In genomic region chr20:13312300-13312699, GRCh38 we compare ENCODE assay signal across 27 cellular contexts.
A peak's percentile ranks its signal among the peaks of the same experiment; 100 is the strongest.
DNase-seq lines count a peak whose midpoint lies in the region; ATAC-seq and TF ChIP-seq lines count a peak whose summit lies in the region.
"Had no signal": no experiment of that assay in that cellular context is flagged by ENCODE, and none has a peak within 500 bp of the region (broad histone marks: within the 10 kb centered on the region; RNA-seq: fewer than 3 reads in every experiment).

No MANE protein-coding gene starts in this region.

- no peak for TF ChIP-seq POLR2A in breast epithelium (IDR thresholded peaks at IDR 0.05)

- H4K20me1 ChIP-seq in mammary epithelial cell (ENCODE audit: insufficient read depth, low read length) (no peaks in the 10 kb centered on the region), PC-3 (ENCODE audit: low read length) (no peaks in the 10 kb centered on the region)

- in situ Hi-C loops in mammary epithelial cell (cut with MboI; ENCODE audit: low sequenced_read_pairs in 2 of 2), result loop anchor here in 1 of 2 donors (25.0 kb wide), 1 partner anchor 225 kb away; no protein-coding TSS in a partner anchor

- no peaks in the 10 kb centered on the region for H3K9me2 ChIP-seq in PC-3 (replicated peaks; ENCODE audit: low read length)

- H3K4me1 ChIP-seq in mammary epithelial cell (ENCODE audit: insufficient read depth, low read length), result peaks cover 4% of the 10 kb centered on the region
- H3K4me1 ChIP-seq in breast epithelium, result no peaks in the 10 kb centered on the region
- H3K4me1 ChIP-seq in PC-3 (ENCODE audit: insufficient read depth, low read length), result no peaks in the 10 kb centered on the region
- H3K4me1 ChIP-seq: esophagus muscularis mucosa, left lung had no signal

- intact Hi-C loops in mammary epithelial cell (cut with micrococcal nuclease), result no loop called here
- intact Hi-C loops in breast epithelium (cut with DNase I; ENCODE audit: low total_unique reads), result no loop called here
- intact Hi-C loops in PC-3 (cut with micrococcal nuclease), result no loop called here
- intact Hi-C loops in left ventricle myocardium superior (cut with micrococcal nuclease), result no loop called here

- 90% methylated on average over 5 of the region's 6 CpGs for WGBS in mammary epithelial cell (ENCODE audit: low coverage, missing lambda C conversion rate)

- H3K27ac ChIP-seq in mammary epithelial cell (ENCODE audit: insufficient read depth, low read depth, low read length) (no peak overlapping the region), breast epithelium (no peak overlapping the region), PC-3 (ENCODE audit: low read length) (no peak overlapping the region), epithelial cell of prostate (no peak overlapping the region)
- H3K27ac ChIP-seq: brain microvascular endothelial cell, esophagus muscularis mucosa, left lung had no signal

- CTCF ChIA-PET in mammary epithelial cell (lab: Charles Lee; ENCODE audit: low non-redundant PET), result no interaction called here
- CTCF ChIA-PET in PC-3 (lab: Charles Lee), result no interaction called here

- H3F3A ChIP-seq in PC-3 (ENCODE audit: low read length, unreplicated experiment), result no peaks in the 10 kb centered on the region

- H3K79me2 ChIP-seq in mammary epithelial cell (ENCODE audit: insufficient read depth, low read length) (no peaks in the 10 kb centered on the region), PC-3 (ENCODE audit: low read length) (no peaks in the 10 kb centered on the region)

- dilution Hi-C loops in mammary epithelial cell (cut with HindIII; ENCODE audit: low sequenced_read_pairs), result no loop called here

- BruUV-seq in mammary epithelial cell (replicated peaks; lab: Mats Ljungman, UMichigan) (no TSS peak), PC-3 (replicated peaks; lab: Mats Ljungman, UMichigan) (no TSS peak)

- TF ChIP-seq CTCF in mammary epithelial cell (conservative IDR thresholded peaks at IDR 0.05 in 1 of 2, IDR thresholded peaks at IDR 0.05 in 1 of 2; ENCODE audit: extremely low read depth in 1 of 2, insufficient read depth in 1 of 2, low read depth in 1 of 2, low read length in 2 of 2) (no peak), breast epithelium (IDR thresholded peaks at IDR 0.05) (no peak), PC-3 (conservative IDR thresholded peaks at IDR 0.05; ENCODE audit: low read depth, low read length) (no peak)

- POLR2A ChIA-PET in PC-3 (lab: Charles Lee; ENCODE audit: unreplicated experiment), result no interaction called here

- H3K9me3 ChIP-seq in mammary epithelial cell (replicated peaks; ENCODE audit: insufficient read depth, low read length), result no peaks in the 10 kb centered on the region
- H3K9me3 ChIP-seq in breast epithelium, result peaks cover 0 to 8% of the 10 kb centered on the region in 2 donors
- H3K9me3 ChIP-seq in PC-3 (ENCODE audit: low read length), result no peaks in the 10 kb centered on the region

- ATAC-seq in PC-3, result peak; percentile 24; the same call in 1 of the 2 replicates
- no peak for ATAC-seq in GM21825 (IDR thresholded peaks at IDR 0.05; ENCODE audit: unreplicated experiment)
- no peak for ATAC-seq in left ventricle myocardium superior
- ATAC-seq: GM23338; left lung; naive thymus-derived CD4-positive, alpha-beta T cell; stimulated activated naive B cell treated with anti-CD40 and anti-IgM and Interleukin-4, amounts not matched to agents 10 μg/mL and 1 μg/mL and 100 μg/mL, for 72 hours had no signal

- no peaks in the 10 kb centered on the region for H3K36me3 ChIP-seq in mammary epithelial cell (ENCODE audit: insufficient read depth, low read length)
- no peaks in the 10 kb centered on the region for H3K36me3 ChIP-seq in breast epithelium
- no peaks in the 10 kb centered on the region for H3K36me3 ChIP-seq in PC-3 (ENCODE audit: low read depth, low read length)
- H3K36me3 ChIP-seq: brain microvascular endothelial cell, esophagus muscularis mucosa, left lung had no signal

- H3K9ac ChIP-seq in mammary epithelial cell (ENCODE audit: insufficient read depth, low read length) (no peak overlapping the region), PC-3 (ENCODE audit: low read length) (no peak overlapping the region)

- H3K4me3 ChIP-seq in mammary epithelial cell (replicated peaks in 1 of 3; ENCODE audit: insufficient read depth in 1 of 3, low read depth in 2 of 3, low read length in 3 of 3), result no peak overlapping the region
- H3K4me3 ChIP-seq in breast epithelium, result no peak overlapping the region
- H3K4me3 ChIP-seq in PC-3 (ENCODE audit: low read length), result no peak overlapping the region
- H3K4me3 ChIP-seq: esophagus muscularis mucosa, GM23338, left lung had no signal

- H2AFZ ChIP-seq in mammary epithelial cell (ENCODE audit: low read depth, low read length) (no peak overlapping the region), PC-3 (ENCODE audit: low read length) (no peak overlapping the region)
- H2AFZ ChIP-seq: GM23338 had no signal

- DNase-seq in mammary epithelial cell (peak; percentile 57), breast epithelium (ENCODE audit: low spot score in 2 of 2) (no peak), PC-3 (peak; percentile 15), epithelial cell of prostate (ENCODE audit: low read depth, low spot score) (peak; percentile 34), left ventricle myocardium superior (no peak), A172 (ENCODE audit: low spot score) (no peak)
- DNase-seq: activated B cell treated with CpG ODN at 0.5 μM for 24 hours; activated effector memory CD4-positive, alpha-beta T cell treated with Interleukin-2 at 50 U/mL for 16 hours; brain microvascular endothelial cell; CD4-positive, CD25-positive, alpha-beta regulatory T cell; effector memory CD4-positive, alpha-beta T cell; hippocampal formation; immature natural killer cell; KG1; left lung; MM.1S; naive thymus-derived CD4-positive, alpha-beta T cell; NCI-H1417; NCI-H2081; NCI-H446; NCI-H82; nucleus accumbens; stimulated activated naive B cell treated with anti-CD40 and anti-IgM and Interleukin-4, amounts not matched to agents 10 μg/mL and 1 μg/mL and 100 μg/mL, for 72 hours; T1000 had no signal

- H3K27me3 ChIP-seq in mammary epithelial cell (ENCODE audit: insufficient read depth, low read length) (no peaks in the 10 kb centered on the region), breast epithelium (no peaks in the 10 kb centered on the region), PC-3 (ENCODE audit: low read length) (peaks cover 51% of the 10 kb centered on the region)
- H3K27me3 ChIP-seq: brain microvascular endothelial cell, esophagus muscularis mucosa, left lung had no signal

- H3K4me2 ChIP-seq in mammary epithelial cell (ENCODE audit: insufficient read depth, low read depth, low read length) (no peak overlapping the region), PC-3 (ENCODE audit: low read length) (no peak overlapping the region)
- H3K4me2 ChIP-seq: GM23338 had no signal

Comparison
In these comparisons a context has a peak if more than half of its experiments do, and no peak if none do; other contexts are left out.
1. DNase-seq: peak in mammary epithelial cell (single experiment), PC-3 (single experiment) and epithelial cell of prostate (single experiment); none in breast epithelium (0 of 2), left ventricle myocardium superior (single experiment) and A172 (single experiment).